ENCODE assay signal across 8 cellular contexts in genomic region chr12:123242083-123242904, GRCh38. TPM values are rescaled to one million over a fixed set of nuclear protein-coding genes. Genes with fewer than 3 reads are reported as not detected.
DNase-seq lines count a peak whose midpoint lies in the region; ATAC-seq, FAIRE-seq and TF ChIP-seq lines count a peak whose summit lies in the region.

No MANE protein-coding gene starts in this region.

- H3K27me3 Mint-ChIP-seq in astrocyte (ENCODE audit: low read depth, unreplicated experiment) = no peaks in the 10 kb centered on the region

- DNase-seq in COR-L47 (lab: John Stamatoyannopoulos, UW) = peak; percentile 64
- peak; percentile 37 for DNase-seq in NCI-H1436 treated with DMSO at 0.1 percent for 48 hours (lab: John Stamatoyannopoulos, UW)
- DNase-seq in astrocyte (ENCODE audit: low read depth) = no peak
- peak; percentile 22 for DNase-seq in myocyte (ENCODE audit: low read depth)
- DNase-seq in HTR-8/SVneo (ENCODE audit: insufficient read length, low spot score) = no peak
- no peak for DNase-seq in aorta
- DNase-seq in H7 = no peak

- no peak overlapping the region for H3K9ac ChIP-seq in astrocyte (ENCODE audit: low read length)

- H2AFZ ChIP-seq in astrocyte (ENCODE audit: low read depth, low read length) = no peak overlapping the region

- H3K9me3 Mint-ChIP-seq in astrocyte (ENCODE audit: unreplicated experiment) = peaks cover 1% of the 10 kb centered on the region

- FAIRE-seq in astrocyte (lab: Jason Lieb, UNC) (no peak), HTR-8/SVneo (lab: Jason Lieb, UNC) (no peak)

- no peaks in the 10 kb centered on the region for H3K27me3 ChIP-seq in astrocyte (ENCODE audit: insufficient read depth, low read length)
- no peaks in the 10 kb centered on the region for H3K27me3 ChIP-seq in aorta (ENCODE audit: control insufficient read depth in 1 of 2, insufficient read depth in 2 of 2, low read length in 1 of 2)
- no peaks in the 10 kb centered on the region for H3K27me3 ChIP-seq in H7 (ENCODE audit: control insufficient read depth, insufficient read depth, low read length)

- H3K27ac ChIP-seq in astrocyte (ENCODE audit: low read depth, low read length) = no peak overlapping the region
- H3K27ac ChIP-seq in aorta (ENCODE audit: low read depth in 1 of 2, low read length in 2 of 2) = no peak overlapping the region

- TF ChIP-seq CTCF in astrocyte (IDR thresholded peaks at IDR 0.05; ENCODE audit: insufficient read depth, low read depth, low read length) = no peak

- intact Hi-C loops in aorta (cut with DNase I) = no loop called here

- H3K4me1 ChIP-seq in astrocyte (ENCODE audit: insufficient read depth, low read length) (no peaks in the 10 kb centered on the region), aorta (ENCODE audit: control insufficient read depth in 1 of 2, insufficient read depth in 2 of 2, low read length in 2 of 2) (no peaks in the 10 kb centered on the region)

- peaks cover 23% of the 10 kb centered on the region for H4K20me1 ChIP-seq in astrocyte (ENCODE audit: insufficient read depth, low read length)

- H3K9me3 ChIP-seq in astrocyte (ENCODE audit: insufficient read depth, low read depth, low read length) (no peaks in the 10 kb centered on the region), aorta (ENCODE audit: control insufficient read depth, low read length) (no peaks in the 10 kb centered on the region)

- 46 to 48% methylated on average over 11 of the region's 11 CpGs for WGBS in aorta, 2 donors

- H3K4me2 ChIP-seq in astrocyte (ENCODE audit: low read length) = no peak overlapping the region

- H3K4me3 ChIP-seq in astrocyte (ENCODE audit: insufficient read depth, low read depth, low read length) = no peak overlapping the region
- no peak overlapping the region for H3K4me3 ChIP-seq in aorta (ENCODE audit: low read length in 2 of 2)
- H3K4me3 ChIP-seq in H7 (ENCODE audit: insufficient read depth, low read depth, low read length) = no peak overlapping the region

- peaks cover 3% of the 10 kb centered on the region for H3K4me1 Mint-ChIP-seq in astrocyte (ENCODE audit: low read depth, unreplicated experiment)

- H3K27ac Mint-ChIP-seq in astrocyte (ENCODE audit: unreplicated experiment) = peak overlapping the region; percentile 8

- H3K4me3 Mint-ChIP-seq in astrocyte (ENCODE audit: unreplicated experiment) = no peak overlapping the region

- H3K79me2 ChIP-seq in astrocyte (ENCODE audit: insufficient read depth, low read length) = peaks cover 15% of the 10 kb centered on the region

- H3K36me3 ChIP-seq in astrocyte (ENCODE audit: insufficient read depth, low read length) (no peaks in the 10 kb centered on the region), aorta (ENCODE audit: control insufficient read depth in 1 of 2, insufficient read depth in 2 of 2, low read length in 1 of 2) (no peaks in the 10 kb centered on the region), H7 (replicated peaks; ENCODE audit: control insufficient read depth, insufficient read depth, low read length) (peaks cover 3% of the 10 kb centered on the region; the same call in 1 of the 2 replicates)

- ATAC-seq in GM19351 (IDR thresholded peaks at IDR 0.05; ENCODE audit: unreplicated experiment) (no peak), aorta (ENCODE audit: low FRiP score) (no peak)

- peaks cover 7% of the 10 kb centered on the region for H3K36me3 Mint-ChIP-seq in astrocyte (ENCODE audit: low read depth, unreplicated experiment)

RNA-seq across cellular contexts. Expression of gene MTRFR, which starts 9.1 kb away (rescaled TPM):
- 11.1 and 12.4 TPM in 2 replicates for total RNA-seq in astrocyte
- total RNA-seq in myocyte = 7.5 and 8.7 TPM in 2 replicates
- 16.0 TPM for polyA plus RNA-seq in myocyte (2012)
- total RNA-seq in aorta = 10 to 100 TPM in 1 of 2 donors, 1 to 10 TPM in 1; 8.6 to 12.1 TPM
- polyA plus RNA-seq in aorta = 10 to 100 TPM in 1 of 2 donors, 1 to 10 TPM in 1; 4.3 to 11.4 TPM
- total RNA-seq in H7 (2014; rRNA removed; shearing (Covaris generic)) = 14.1 and 20.8 TPM in 2 replicates

RNA-seq across cellular contexts. Expression of gene MPHOSPH9, which starts 9.4 kb away (rescaled TPM):
- total RNA-seq in astrocyte (21.6 and 24.9 TPM in 2 replicates), myocyte (54.4 and 55.3 TPM in 2 replicates), aorta (10 to 100 TPM; 13.4 to 25.1 TPM)
- 7.1 TPM for polyA plus RNA-seq in myocyte (2012)
- 1 to 10 TPM; 2.0 to 5.2 TPM for polyA plus RNA-seq in aorta
- 54.5 and 91.7 TPM in 2 replicates for total RNA-seq in H7 (2014; rRNA removed; shearing (Covaris generic))

RNA-seq across cellular contexts. Expression of gene CDK2AP1, which starts 29.4 kb away (rescaled TPM):
- total RNA-seq in astrocyte (236 and 246 TPM in 2 replicates), myocyte (466 and 496 TPM in 2 replicates), aorta (100 to 1,000 TPM; 111 TPM)
- 432 TPM for polyA plus RNA-seq in myocyte (2012)
- 100 to 1,000 TPM; 120 to 283 TPM for polyA plus RNA-seq in aorta
- total RNA-seq in H7 (2014; rRNA removed; shearing (Covaris generic)) = 167 and 217 TPM in 2 replicates

Comparison
In these comparisons a context has a peak if more than half of its experiments do, and no peak if none do; other contexts are left out.
1. DNase-seq: peak in COR-L47 (single experiment), NCI-H1436 treated with DMSO at 0.1 percent for 48 hours (single experiment) and myocyte (single experiment); none in astrocyte (single experiment), HTR-8/SVneo (single experiment), aorta (0 of 2) and H7 (single experiment).